Comparison of ENCODE assay signal across 21 cellular contexts in the genomic region with DNA sequence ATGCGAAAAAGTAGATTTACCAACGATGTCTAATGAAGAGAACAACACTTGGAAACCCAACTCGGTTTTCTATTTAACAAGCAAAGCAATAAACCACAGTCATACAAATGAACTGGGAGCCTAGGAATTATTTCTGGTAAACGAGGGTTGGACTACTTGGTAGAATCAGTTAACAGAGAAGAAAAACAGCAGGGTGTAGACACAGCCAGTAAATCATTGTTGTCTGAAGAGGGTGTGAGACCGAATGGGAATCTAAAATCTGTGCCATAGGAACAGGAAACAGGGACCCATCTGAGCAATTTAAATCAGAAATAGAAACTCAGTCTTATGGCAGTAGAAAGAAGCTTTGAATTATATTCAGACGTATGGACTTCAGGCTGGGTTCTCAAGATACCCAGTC.
"Had no signal": no experiment of that assay in that cellular context is flagged by ENCODE, and none has a peak within 500 bp of the region (broad histone marks: within the 10 kb centered on the region; RNA-seq: fewer than 3 reads in every experiment).

No MANE protein-coding gene starts in this region.

- H3K4me3 ChIP-seq: ascending aorta, esophagus squamous epithelium, lower lobe of right lung, prostate gland, right atrium auricular region, suprapubic skin had no signal

- H3K27me3 Mint-ChIP-seq: stimulated activated naive CD8-positive, alpha-beta T cell treated with anti-CD3 and anti-CD28 coated beads, Interleukin-15, Interleukin-2, amounts not matched to agents 100 ng/mL and 50 ng/mL, for 24 hours; T-helper 17 cell had no signal

- H3K36me3 ChIP-seq: ascending aorta, esophagus squamous epithelium, lower lobe of right lung, prostate gland, right atrium auricular region, suprapubic skin had no signal

- H3K4me1 ChIP-seq: ascending aorta, esophagus squamous epithelium, lower lobe of right lung, prostate gland, right atrium auricular region, suprapubic skin had no signal

- H3K27me3 ChIP-seq: ascending aorta, esophagus squamous epithelium, right atrium auricular region, suprapubic skin had no signal

- H3K27ac Mint-ChIP-seq: activated T-cell treated with anti-CD3 and anti-CD28 coated beads, Interleukin-2, amount 50 U/mL, for 72 hours; stimulated activated naive CD8-positive, alpha-beta T cell treated with anti-CD3 and anti-CD28 coated beads, Interleukin-15, Interleukin-2, amounts not matched to agents 100 ng/mL and 50 ng/mL, for 24 hours; T-helper 17 cell had no signal

- H3K27ac ChIP-seq: ascending aorta, esophagus squamous epithelium, lower lobe of right lung, prostate gland, right atrium auricular region, suprapubic skin, VCaP had no signal

- DNase-seq: activated CD4-positive, alpha-beta T cell treated with anti-CD3 and anti-CD28 coated beads for 1 hour; activated CD8-positive, alpha-beta memory T cell treated with anti-CD3 and anti-CD28 coated beads for 24 hours; activated CD8-positive, alpha-beta memory T cell treated with anti-CD3 and anti-CD28 coated beads, Interleukin-2, amount 50 U/mL, for 48 hours; activated effector memory CD4-positive, alpha-beta T cell treated with anti-CD3 and anti-CD28 coated beads, Interleukin-2, amount 50 U/mL, for 16 hours; activated naive CD4-positive, alpha-beta T cell treated with anti-CD3 and anti-CD28 coated beads, Interleukin-2, amount 50 U/mL, for 16 hours; activated T-cell treated with anti-CD3 and anti-CD28 coated beads, Interleukin-2, amount 50 U/mL, for 72 hours; cerebellar nuclear complex; cortex of kidney; esophagus squamous epithelium; lower lobe of right lung; midbrain; stimulated activated CD4-positive, alpha-beta T cell treated with anti-CD3 and anti-CD28 coated beads, Interleukin-2, amount 100 ng/mL, for 48 hours; T-helper 17 cell; trophoblast cell had no signal

- H3K4me1 Mint-ChIP-seq: T-helper 17 cell had no signal

- H3K4me3 Mint-ChIP-seq: activated T-cell treated with anti-CD3 and anti-CD28 coated beads, Interleukin-2, amount 50 U/mL, for 72 hours; neural crest cell; stimulated activated naive CD8-positive, alpha-beta T cell treated with anti-CD3 and anti-CD28 coated beads, Interleukin-15, Interleukin-2, amounts not matched to agents 100 ng/mL and 50 ng/mL, for 24 hours; T-helper 17 cell had no signal

- H3K9me3 ChIP-seq: ascending aorta, esophagus squamous epithelium, lower lobe of right lung, prostate gland, right atrium auricular region, suprapubic skin had no signal

- ATAC-seq: activated T-cell treated with anti-CD3 and anti-CD28 coated beads, Interleukin-2, amount 50 U/mL, for 72 hours; lower lobe of right lung; T-helper 17 cell had no signal
